Comparison of ENCODE assay signal across 8 cellular contexts in genomic region chr1:958823-959729, GRCh38. TPM values are rescaled to one million over a fixed set of nuclear protein-coding genes. Genes with fewer than 3 reads are reported as not detected.
DNase-seq lines count a peak whose midpoint lies in the region; ATAC-seq and TF ChIP-seq lines count a peak whose summit lies in the region.

NOC2L (minus strand) TSS chr1:959256; CDS start chr1:959240, 16 bp downstream.

- ATAC-seq in GM19025 (IDR thresholded peaks at IDR 0.05; ENCODE audit: low read depth, unreplicated experiment) = peak; percentile 55
- peak; percentile 64 for ATAC-seq in HG03432 (IDR thresholded peaks at IDR 0.05; ENCODE audit: unreplicated experiment)

- 5% methylated on average over 36 to 50 of the region's 101 CpGs for WGBS in lower leg skin, 2 donors

- intact Hi-C loops in lower leg skin (cut with DNase I; ENCODE audit: low total_unique reads) = no loop called here

- H3K4me3 ChIP-seq in AG10803 (ENCODE audit: low read length) (peak within 1 kb of the TSS; percentile 99), lower leg skin (ENCODE audit: low read depth, poor library complexity, severe bottlenecking) (peak within 1 kb of the TSS; percentile 99)

- peak; percentile 85 for DNase-seq in AG10803 (ENCODE audit: low read depth)
- peak; percentile 93 for DNase-seq in NCI-H82 (lab: John Stamatoyannopoulos, UW)
- peak; percentile 94 to 97 for DNase-seq in activated CD4-positive, alpha-beta T cell treated with anti-CD3 and anti-CD28 coated beads, Interleukin-2, amount 50 U/mL, for 4 hours
- peak; percentile 93 for DNase-seq in dermis blood vessel endothelial cell
- DNase-seq in lower leg skin (ENCODE audit: low spot score in 2 of 2) = peak; percentile 91 to 99
- DNase-seq in stimulated activated CD4-positive, alpha-beta T cell treated with anti-CD3 and anti-CD28 coated beads, Interleukin-4, amount 100 ng/mL, for 48 hours (ENCODE audit: low read depth in 2 of 2) = peak; percentile 96 to 99

- TF ChIP-seq CTCF in AG10803 (conservative IDR thresholded peaks at IDR 0.05; ENCODE audit: low read length) = no peak
- TF ChIP-seq CTCF in lower leg skin (IDR thresholded peaks at IDR 0.05) = no peak

- no peak for TF ChIP-seq POLR2A in lower leg skin (IDR thresholded peaks at IDR 0.05)

RNA-seq across cellular contexts. Expression of gene NOC2L, which starts in this region (rescaled TPM):
- total RNA-seq in dermis blood vessel endothelial cell (70.5 and 98.0 TPM in 2 replicates), lower leg skin (10 to 100 TPM; 44.7 to 67.8 (median 59.6) TPM)

Comparison
In these comparisons a context has a peak if more than half of its experiments do, and no peak if none do; other contexts are left out.
1. Peak in every context shown above with its lines: DNase-seq, ATAC-seq and H3K4me3 ChIP-seq.